9 cellular contexts compared by ENCODE assay signal in genomic region chr2:19488009-19488691, GRCh38.
DNase-seq lines count a peak whose midpoint lies in the region; ATAC-seq and TF ChIP-seq lines count a peak whose summit lies in the region.
"Had no signal": no experiment of that assay in that cellular context is flagged by ENCODE, and none has a peak within 500 bp of the region (broad histone marks: within the 10 kb centered on the region; RNA-seq: fewer than 3 reads in every experiment).

No MANE protein-coding gene starts in this region.

- H3K4me3 ChIP-seq in smooth muscle cell = no peak overlapping the region
- no peak overlapping the region for H3K4me3 ChIP-seq in psoas muscle
- H3K4me3 ChIP-seq: BLaER1 treated with 17β-estradiol and CSF1 and Interleukin-3, amounts not matched to agents 10 nM and 100 nM had no signal

- no peaks in the 10 kb centered on the region for H3K36me3 Mint-ChIP-seq in activated CD4-positive, alpha-beta T cell treated with anti-CD3 and anti-CD28 coated beads, Interleukin-2, amount 10 ng/mL, durations not matched to agents 7 days and 5 days (ENCODE audit: low read depth)

- DNase-seq in activated CD4-positive, alpha-beta T cell treated with anti-CD3 and anti-CD28 coated beads, Interleukin-2, amount 50 U/mL, for 48 hours = peak; percentile 1 to 8
- DNase-seq in activated CD4-positive, alpha-beta T cell treated with anti-CD3 and anti-CD28 coated beads, Interleukin-2, amount 10 ng/mL, durations not matched to agents 7 days and 5 days = no peak
- DNase-seq in RPMI7951 (ENCODE audit: low read depth) (peak; percentile 84), smooth muscle cell (lab: John Stamatoyannopoulos, UW; ENCODE audit: unreplicated experiment) (no peak), SK-N-DZ (ENCODE audit: low spot score) (no peak), psoas muscle (no peak), NCI-H2081 (lab: John Stamatoyannopoulos, UW) (no peak)

- no peak for TF ChIP-seq CTCF in smooth muscle cell (IDR thresholded peaks at IDR 0.05; ENCODE audit: borderline replicate concordance, insufficient read depth, poor library complexity, severe bottlenecking)
- no peak for TF ChIP-seq CTCF in psoas muscle (IDR thresholded peaks at IDR 0.05)

- ATAC-seq in HG02981 (IDR thresholded peaks at IDR 0.05; ENCODE audit: unreplicated experiment) = peak; percentile 97
- ATAC-seq in psoas muscle = no peak

- no peak overlapping the region for H3K9ac ChIP-seq in smooth muscle cell (ENCODE audit: low read depth)
- H3K9ac ChIP-seq: BLaER1 treated with 17β-estradiol and CSF1 and Interleukin-3, amounts not matched to agents 10 nM and 100 nM had no signal

- H3K27me3 Mint-ChIP-seq in activated CD4-positive, alpha-beta T cell treated with anti-CD3 and anti-CD28 coated beads, Interleukin-2, amount 10 ng/mL, durations not matched to agents 7 days and 5 days = peaks cover 25% of the 10 kb centered on the region

- H3K4me2 ChIP-seq in smooth muscle cell = peak overlapping the region; percentile 8
- H3K4me2 ChIP-seq: BLaER1 treated with 17β-estradiol and CSF1 and Interleukin-3, amounts not matched to agents 10 nM and 100 nM had no signal

- no peaks in the 10 kb centered on the region for H3K36me3 ChIP-seq in smooth muscle cell (ENCODE audit: low read depth)
- no peaks in the 10 kb centered on the region for H3K36me3 ChIP-seq in psoas muscle (ENCODE audit: insufficient read depth in 1 of 2, low read depth in 1 of 2)
- H3K36me3 ChIP-seq: BLaER1 treated with 17β-estradiol and CSF1 and Interleukin-3, amounts not matched to agents 10 nM and 100 nM had no signal

- H3K27me3 ChIP-seq in smooth muscle cell (ENCODE audit: low read depth) (no peaks in the 10 kb centered on the region), psoas muscle (ENCODE audit: insufficient read depth in 3 of 3, low read length in 2 of 3) (no peaks in the 10 kb centered on the region)

- peaks cover 10% of the 10 kb centered on the region for H3K4me1 Mint-ChIP-seq in activated CD4-positive, alpha-beta T cell treated with anti-CD3 and anti-CD28 coated beads, Interleukin-2, amount 10 ng/mL, durations not matched to agents 7 days and 5 days

- H3F3A ChIP-seq in smooth muscle cell (ENCODE audit: low read depth) = no peaks in the 10 kb centered on the region

- POLR2A ChIA-PET in activated CD4-positive, alpha-beta T cell treated with anti-CD3 and anti-CD28 coated beads, Interleukin-2, amount 10 ng/mL, durations not matched to agents 7 days and 5 days (lab: Charles Lee) = no interaction called here

- no peaks in the 10 kb centered on the region for H4K20me1 ChIP-seq in smooth muscle cell (ENCODE audit: low read depth)
- H4K20me1 ChIP-seq: BLaER1 treated with 17β-estradiol and CSF1 and Interleukin-3, amounts not matched to agents 10 nM and 100 nM had no signal

- H3K9me3 ChIP-seq in smooth muscle cell (replicated peaks; ENCODE audit: low read depth) (no peaks in the 10 kb centered on the region), psoas muscle (no peaks in the 10 kb centered on the region)
- H3K9me3 ChIP-seq: BLaER1 treated with 17β-estradiol and CSF1 and Interleukin-3, amounts not matched to agents 10 nM and 100 nM had no signal

- no peak overlapping the region for H2AFZ ChIP-seq in smooth muscle cell (ENCODE audit: low read depth)

- no peak overlapping the region for H3K27ac Mint-ChIP-seq in activated CD4-positive, alpha-beta T cell treated with anti-CD3 and anti-CD28 coated beads, Interleukin-2, amount 10 ng/mL, durations not matched to agents 7 days and 5 days

- intact Hi-C loops in psoas muscle (cut with DNase I) = no loop called here

- CTCF ChIA-PET in activated CD4-positive, alpha-beta T cell treated with anti-CD3 and anti-CD28 coated beads, Interleukin-2, amount 10 ng/mL, durations not matched to agents 7 days and 5 days (lab: Charles Lee) = interaction anchor here (1.1 to 1.6 kb wide), 3 partner anchors 9 to 31 kb away, joined by 3 to 5 read pairs (median 3); no protein-coding TSS in a partner anchor

- H3K79me2 ChIP-seq in smooth muscle cell (ENCODE audit: low read depth) = no peaks in the 10 kb centered on the region

- H3K4me3 Mint-ChIP-seq in activated CD4-positive, alpha-beta T cell treated with anti-CD3 and anti-CD28 coated beads, Interleukin-2, amount 10 ng/mL, durations not matched to agents 7 days and 5 days = no peak overlapping the region

- no peaks in the 10 kb centered on the region for H3K9me3 Mint-ChIP-seq in activated CD4-positive, alpha-beta T cell treated with anti-CD3 and anti-CD28 coated beads, Interleukin-2, amount 10 ng/mL, durations not matched to agents 7 days and 5 days

- no peaks in the 10 kb centered on the region for H3K4me1 ChIP-seq in smooth muscle cell (ENCODE audit: low read depth)
- H3K4me1 ChIP-seq in psoas muscle = no peaks in the 10 kb centered on the region

- H3K27ac ChIP-seq in smooth muscle cell (ENCODE audit: low read depth) = no peak overlapping the region
- H3K27ac ChIP-seq in psoas muscle = no peak overlapping the region
- H3K27ac ChIP-seq: BLaER1 treated with 17β-estradiol and CSF1 and Interleukin-3, amounts not matched to agents 10 nM and 100 nM had no signal

- WGBS in smooth muscle cell (ENCODE audit: low lambda C conversion rate) = 69% methylated on average over 4 of the region's 4 CpGs
- WGBS in psoas muscle, 3 donors = 78 to 86% (median 85%) methylated on average over 4 of the region's 4 CpGs

Comparison
In these comparisons a context has a peak if more than half of its experiments do, and no peak if none do; other contexts are left out.
1. DNase-seq: peak in activated CD4-positive, alpha-beta T cell treated with anti-CD3 and anti-CD28 coated beads, Interleukin-2, amount 50 U/mL, for 48 hours (2 of 2) and RPMI7951 (single experiment); none in activated CD4-positive, alpha-beta T cell treated with anti-CD3 and anti-CD28 coated beads, Interleukin-2, amount 10 ng/mL, durations not matched to agents 7 days and 5 days (single experiment), smooth muscle cell (single experiment), SK-N-DZ (single experiment), psoas muscle (0 of 2) and NCI-H2081 (0 of 2).